1 cellular context compared by ENCODE assay signal in the genomic region with DNA sequence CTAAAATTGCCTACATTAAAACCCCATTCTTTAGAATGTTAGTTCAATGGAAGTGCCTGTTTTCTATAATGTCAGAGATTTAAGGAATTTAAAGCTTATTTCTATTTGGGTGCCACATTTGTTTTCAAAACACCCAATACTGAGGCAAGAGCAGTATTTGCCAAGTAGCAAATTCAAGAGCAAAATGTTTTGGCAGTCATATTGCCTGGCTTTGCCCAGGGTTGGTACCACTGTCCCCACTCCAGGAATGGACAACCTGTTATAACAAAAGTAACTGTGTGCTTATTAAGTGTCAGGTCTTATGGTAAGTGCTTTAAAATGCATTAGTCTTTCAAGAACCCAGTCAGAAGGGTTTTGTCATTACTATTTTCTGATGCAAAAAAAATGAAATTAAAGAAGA.
TF ChIP-seq lines count a peak whose summit lies in the region.

No MANE protein-coding gene starts in this region.

TF ChIP-seq in IMR-90, 13 proteins besides CTCF, POLR2A, EP300 and RAD21 (continued from another document):
- TF ChIP-seq FOS (IDR thresholded peaks at IDR 0.05; ENCODE audit: low read depth, low read length), result no peak
- TF ChIP-seq, protein P1, sequence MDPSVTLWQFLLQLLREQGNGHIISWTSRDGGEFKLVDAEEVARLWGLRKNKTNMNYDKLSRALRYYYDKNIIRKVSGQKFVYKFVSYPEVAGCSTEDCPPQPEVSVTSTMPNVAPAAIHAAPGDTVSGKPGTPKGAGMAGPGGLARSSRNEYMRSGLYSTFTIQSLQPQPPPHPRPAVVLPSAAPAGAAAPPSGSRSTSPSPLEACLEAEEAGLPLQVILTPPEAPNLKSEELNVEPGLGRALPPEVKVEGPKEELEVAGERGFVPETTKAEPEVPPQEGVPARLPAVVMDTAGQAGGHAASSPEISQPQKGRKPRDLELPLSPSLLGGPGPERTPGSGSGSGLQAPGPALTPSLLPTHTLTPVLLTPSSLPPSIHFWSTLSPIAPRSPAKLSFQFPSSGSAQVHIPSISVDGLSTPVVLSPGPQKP (IDR thresholded peaks at IDR 0.05; ENCODE audit: borderline replicate concordance, low read depth, low read length), result no peak
- TF ChIP-seq MXI1 (IDR thresholded peaks at IDR 0.05; ENCODE audit: borderline replicate concordance, low read depth, low read length), result no peak
